10 cellular contexts compared by ENCODE assay signal in the genomic region with DNA sequence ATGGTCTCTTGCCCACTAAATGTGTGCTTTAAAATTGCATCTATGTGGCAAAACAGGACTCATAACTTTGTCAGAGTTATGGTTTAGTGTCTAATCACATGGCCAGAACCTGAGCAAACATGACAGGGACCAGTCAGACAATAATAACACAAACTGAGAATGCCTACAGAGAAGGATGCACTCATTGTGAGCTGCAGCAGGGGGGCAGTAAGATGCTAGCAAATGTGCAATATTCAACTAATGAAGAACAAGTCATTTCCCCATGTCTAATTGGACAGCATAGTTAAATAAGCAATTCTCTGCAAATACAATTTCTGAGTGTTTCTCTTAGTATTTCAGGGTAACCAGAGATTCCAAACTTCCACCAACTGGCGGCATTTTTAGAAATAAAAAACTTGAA. TPM values are rescaled to one million over a fixed set of nuclear protein-coding genes. Genes with fewer than 3 reads are reported as not detected.
A peak's percentile ranks its signal among the peaks of the same experiment; 100 is the strongest.
DNase-seq lines count a peak whose midpoint lies in the region; ATAC-seq and TF ChIP-seq lines count a peak whose summit lies in the region.
"Had no signal": no experiment of that assay in that cellular context is flagged by ENCODE, and none has a peak within 500 bp of the region (broad histone marks: within the 10 kb centered on the region; RNA-seq: fewer than 3 reads in every experiment).

No MANE protein-coding gene starts in this region.

- H3K9ac ChIP-seq in DND-41 (ENCODE audit: low read depth, low read length) (no peak overlapping the region), mesendoderm (ENCODE audit: low read length) (no peak overlapping the region)

- no peak overlapping the region for H3K23ac ChIP-seq in mesendoderm (ENCODE audit: low read length)

- H3K79me1 ChIP-seq in mesendoderm (ENCODE audit: low read length): no peaks in the 10 kb centered on the region

- no peak overlapping the region for H3K56ac ChIP-seq in mesendoderm (ENCODE audit: low read length)

- WGBS in mesendoderm (ENCODE audit: extremely low coverage, insufficient coverage, low lambda C conversion rate): no CpG with 5 or more reads among the region's 1 CpG

- H3K27ac Mint-ChIP-seq in activated T-helper 1 cell treated with anti-CD3 and anti-CD28 coated beads, Interleukin-12 subunit alpha, Interleukin-12 subunit beta, Interleukin-2, Interleukin-4 antibody, amounts not matched to agents 30 ng/mL and 10 ng/mL and 1 ng/mL, durations not matched to agents 14 hours and 24 hours and 36 hours: no peak overlapping the region
- H3K27ac Mint-ChIP-seq: memory B cell had no signal

- POLR2A ChIA-PET in HEK293 (lab: Yijun Ruan, JAX): no interaction called here

- no peak for ATAC-seq in DND-41 (ENCODE audit: insufficient read depth, low read depth)
- ATAC-seq in activated CD4-positive, CD25-positive, alpha-beta regulatory T cell treated with anti-CD3 and anti-CD28 coated beads, Interleukin-2, amount 50 U/mL, for 24 hours: no peak

- H3K4me2 ChIP-seq in DND-41 (ENCODE audit: insufficient read depth, low read length): no peak overlapping the region
- H3K4me2 ChIP-seq in mesendoderm (ENCODE audit: low read length): no peak overlapping the region

- H3K4me3 ChIP-seq in DND-41 (ENCODE audit: low read depth in 1 of 2, low read length in 2 of 2): no peak overlapping the region
- H3K4me3 ChIP-seq in HEK293 (ENCODE audit: low read depth, low read length): no peak overlapping the region
- H3K4me3 ChIP-seq in WERI-Rb-1 (ENCODE audit: low read depth, low read length): no peak overlapping the region
- no peak overlapping the region for H3K4me3 ChIP-seq in mesendoderm (ENCODE audit: low read length)

- intact Hi-C loops in activated T-helper 1 cell treated with anti-CD3 and anti-CD28 coated beads, Interleukin-12 subunit alpha, Interleukin-12 subunit beta, Interleukin-2, Interleukin-4 antibody, amounts not matched to agents 30 ng/mL and 10 ng/mL and 1 ng/mL, durations not matched to agents 14 hours and 24 hours and 36 hours (cut with micrococcal nuclease): loop anchor here (10.0 kb wide), 1 partner anchor 1211 kb away; a partner anchor contains a TSS

- H3K4me1 ChIP-seq in DND-41 (ENCODE audit: insufficient read depth, low read length): no peaks in the 10 kb centered on the region
- no peaks in the 10 kb centered on the region for H3K4me1 ChIP-seq in HEK293 (ENCODE audit: control insufficient read depth, insufficient read depth, low read length)
- H3K4me1 ChIP-seq in mesendoderm (ENCODE audit: control insufficient read depth, low read depth, low read length): no peaks in the 10 kb centered on the region

- no peak overlapping the region for H2AK5ac ChIP-seq in mesendoderm (ENCODE audit: low read length)

- no peaks in the 10 kb centered on the region for H4K20me1 ChIP-seq in DND-41 (ENCODE audit: insufficient read depth, low read length)

- no peak overlapping the region for H4K8ac ChIP-seq in mesendoderm (ENCODE audit: low read depth, low read length)

- no peaks in the 10 kb centered on the region for H3K4me1 Mint-ChIP-seq in activated T-helper 1 cell treated with anti-CD3 and anti-CD28 coated beads, Interleukin-12 subunit alpha, Interleukin-12 subunit beta, Interleukin-2, Interleukin-4 antibody, amounts not matched to agents 30 ng/mL and 10 ng/mL and 1 ng/mL, durations not matched to agents 14 hours and 24 hours and 36 hours (ENCODE audit: low read depth)
- H3K4me1 Mint-ChIP-seq: memory B cell had no signal

- H3K4me3 Mint-ChIP-seq in activated T-helper 1 cell treated with anti-CD3 and anti-CD28 coated beads, Interleukin-12 subunit alpha, Interleukin-12 subunit beta, Interleukin-2, Interleukin-4 antibody, amounts not matched to agents 30 ng/mL and 10 ng/mL and 1 ng/mL, durations not matched to agents 14 hours and 24 hours and 36 hours: no peak overlapping the region
- H3K4me3 Mint-ChIP-seq: memory B cell had no signal

- no peak overlapping the region for H3K4ac ChIP-seq in mesendoderm (ENCODE audit: low read depth, low read length)

- no peak for DNase-seq in DND-41
- DNase-seq in WERI-Rb-1: peak; percentile 12
- DNase-seq in mesendoderm: peak; percentile 20
- DNase-seq in epidermal melanocyte (ENCODE audit: insufficient read length, low spot score): no peak
- DNase-seq in DMS153 treated with DMSO at 0.1 percent for 48 hours (lab: John Stamatoyannopoulos, UW; ENCODE audit: unreplicated experiment): no peak
- no peak for DNase-seq in activated T-helper 1 cell treated with anti-CD3 and anti-CD28 coated beads, Interleukin-12 subunit alpha, Interleukin-12 subunit beta, Interleukin-2, Interleukin-4 antibody, amounts not matched to agents 30 ng/mL and 10 ng/mL and 1 ng/mL, durations not matched to agents 14 hours and 24 hours and 36 hours (ENCODE audit: low spot score)
- DNase-seq: caudate nucleus had no signal

- H3K79me2 ChIP-seq in DND-41 (ENCODE audit: insufficient read depth, low read length) (no peaks in the 10 kb centered on the region), mesendoderm (ENCODE audit: control insufficient read depth, insufficient read depth, low read length) (no peaks in the 10 kb centered on the region)

- H3K36me3 ChIP-seq in DND-41 (ENCODE audit: insufficient read depth, low read length): no peaks in the 10 kb centered on the region
- no peaks in the 10 kb centered on the region for H3K36me3 ChIP-seq in HEK293 (ENCODE audit: control insufficient read depth in 2 of 2, insufficient read depth in 1 of 2, low read length in 2 of 2)
- H3K36me3 ChIP-seq in WERI-Rb-1: no peaks in the 10 kb centered on the region
- H3K36me3 ChIP-seq in mesendoderm (ENCODE audit: control insufficient read depth, insufficient read depth, low read length): no peaks in the 10 kb centered on the region

- no peak overlapping the region for H2BK15ac ChIP-seq in mesendoderm (replicated peaks; ENCODE audit: low read depth)

- no peak overlapping the region for H3K27ac ChIP-seq in DND-41 (ENCODE audit: low read length)
- no peak overlapping the region for H3K27ac ChIP-seq in HEK293 (ENCODE audit: extremely low read depth, low read depth, low read length)
- no peak overlapping the region for H3K27ac ChIP-seq in WERI-Rb-1
- H3K27ac ChIP-seq in mesendoderm (ENCODE audit: low read depth, low read length): no peak overlapping the region

- H2BK5ac ChIP-seq in mesendoderm (ENCODE audit: low read length): no peak overlapping the region

- H3K36me3 Mint-ChIP-seq in activated T-helper 1 cell treated with anti-CD3 and anti-CD28 coated beads, Interleukin-12 subunit alpha, Interleukin-12 subunit beta, Interleukin-2, Interleukin-4 antibody, amounts not matched to agents 30 ng/mL and 10 ng/mL and 1 ng/mL, durations not matched to agents 14 hours and 24 hours and 36 hours (ENCODE audit: low read depth): no peaks in the 10 kb centered on the region
- H3K36me3 Mint-ChIP-seq: memory B cell had no signal

- H3K27me3 ChIP-seq in DND-41 (ENCODE audit: insufficient read depth, low read length, poor library complexity) (no peaks in the 10 kb centered on the region), WERI-Rb-1 (ENCODE audit: insufficient read depth, low read depth, severe bottlenecking) (no peaks in the 10 kb centered on the region), mesendoderm (ENCODE audit: insufficient read depth, low read length, poor library complexity) (no peaks in the 10 kb centered on the region)

- CTCF ChIA-PET in HEK293 (lab: Yijun Ruan, JAX): interaction anchor here (0.7 to 2.4 kb wide), 7 partner anchors 77 to 1213 kb away, joined by 3 to 8 read pairs (median 3); no protein-coding TSS in a partner anchor

- H3K18ac ChIP-seq in mesendoderm (ENCODE audit: low read length): no peak overlapping the region

- no peaks in the 10 kb centered on the region for H3K9me3 Mint-ChIP-seq in activated T-helper 1 cell treated with anti-CD3 and anti-CD28 coated beads, Interleukin-12 subunit alpha, Interleukin-12 subunit beta, Interleukin-2, Interleukin-4 antibody, amounts not matched to agents 30 ng/mL and 10 ng/mL and 1 ng/mL, durations not matched to agents 14 hours and 24 hours and 36 hours
- H3K9me3 Mint-ChIP-seq: memory B cell had no signal

- H4K5ac ChIP-seq in mesendoderm (ENCODE audit: low read length): no peak overlapping the region

- H3K9me3 ChIP-seq in DND-41 (ENCODE audit: insufficient read depth, low read length, severe bottlenecking) (no peaks in the 10 kb centered on the region), HEK293 (ENCODE audit: control insufficient read depth, insufficient read depth, low read depth, low read length) (no peaks in the 10 kb centered on the region), WERI-Rb-1 (ENCODE audit: severe bottlenecking) (no peaks in the 10 kb centered on the region)

- no peak overlapping the region for H2AFZ ChIP-seq in DND-41 (ENCODE audit: low read depth, low read length)

- TF ChIP-seq CTCF in DND-41 (IDR thresholded peaks at IDR 0.05; ENCODE audit: borderline replicate concordance, extremely low read depth, low read length, poor library complexity, severe bottlenecking) (peak; percentile 42), HEK293 (tag by site-specific recombination; IDR thresholded peaks at IDR 0.05) (peak; percentile 60), WERI-Rb-1 (IDR thresholded peaks at IDR 0.05; ENCODE audit: low read depth, low read length) (peak; percentile 54; the same call in 1 of the 2 replicates)

- no peak overlapping the region for H2BK120ac ChIP-seq in mesendoderm (ENCODE audit: low read depth, low read length)

- peaks cover 1% of the 10 kb centered on the region for H3K27me3 Mint-ChIP-seq in activated T-helper 1 cell treated with anti-CD3 and anti-CD28 coated beads, Interleukin-12 subunit alpha, Interleukin-12 subunit beta, Interleukin-2, Interleukin-4 antibody, amounts not matched to agents 30 ng/mL and 10 ng/mL and 1 ng/mL, durations not matched to agents 14 hours and 24 hours and 36 hours (ENCODE audit: insufficient read depth)

TF ChIP-seq in HEK293, 187 proteins besides CTCF, POLR2A, EP300 and RAD21 (continues in another document):
- TF ChIP-seq, protein P1, sequence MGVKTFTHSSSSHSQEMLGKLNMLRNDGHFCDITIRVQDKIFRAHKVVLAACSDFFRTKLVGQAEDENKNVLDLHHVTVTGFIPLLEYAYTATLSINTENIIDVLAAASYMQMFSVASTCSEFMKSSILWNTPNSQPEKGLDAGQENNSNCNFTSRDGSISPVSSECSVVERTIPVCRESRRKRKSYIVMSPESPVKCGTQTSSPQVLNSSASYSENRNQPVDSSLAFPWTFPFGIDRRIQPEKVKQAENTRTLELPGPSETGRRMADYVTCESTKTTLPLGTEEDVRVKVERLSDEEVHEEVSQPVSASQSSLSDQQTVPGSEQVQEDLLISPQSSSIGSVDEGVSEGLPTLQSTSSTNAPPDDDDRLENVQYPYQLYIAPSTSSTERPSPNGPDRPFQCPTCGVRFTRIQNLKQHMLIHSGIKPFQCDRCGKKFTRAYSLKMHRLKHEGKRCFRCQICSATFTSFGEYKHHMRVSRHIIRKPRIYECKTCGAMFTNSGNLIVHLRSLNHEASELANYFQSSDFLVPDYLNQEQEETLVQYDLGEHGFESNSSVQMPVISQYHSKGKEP (tag by site-specific recombination; IDR thresholded peaks at IDR 0.05): no peak
- peak; percentile 67 for TF ChIP-seq ZNF654 (tag by site-specific recombination; IDR thresholded peaks at IDR 0.05; ENCODE audit: low read depth)

RNA-seq across cellular contexts. Expression of a gene that starts 30.8 kb away (rescaled TPM):
- 0.35 TPM for polyA plus RNA-seq in mesendoderm (2013, experiment 1 of 2)
- 0.71 TPM for polyA plus RNA-seq in mesendoderm (2013, experiment 2 of 2)
- not detected in 2 replicates for total RNA-seq in activated T-helper 1 cell treated with anti-CD3 and anti-CD28 coated beads, Interleukin-12 subunit alpha, Interleukin-12 subunit beta, Interleukin-2, Interleukin-4 antibody, amounts not matched to agents 30 ng/mL and 10 ng/mL and 1 ng/mL, durations not matched to agents 14 hours and 24 hours and 36 hours

Comparison
In these comparisons a context has a peak if more than half of its experiments do, and no peak if none do; other contexts are left out.
1. DNase-seq: peak in WERI-Rb-1 (single experiment) and mesendoderm (single experiment); none in DND-41 (single experiment), epidermal melanocyte (single experiment), DMS153 treated with DMSO at 0.1 percent for 48 hours (single experiment) and activated T-helper 1 cell treated with anti-CD3 and anti-CD28 coated beads, Interleukin-12 subunit alpha, Interleukin-12 subunit beta, Interleukin-2, Interleukin-4 antibody, amounts not matched to agents 30 ng/mL and 10 ng/mL and 1 ng/mL, durations not matched to agents 14 hours and 24 hours and 36 hours (single experiment).
2. Peak in every context shown above with its lines, with median percentiles within 50 percentile points of each other: CTCF ChIP-seq.